9 cellular contexts compared by ENCODE assay signal in the genomic region with DNA sequence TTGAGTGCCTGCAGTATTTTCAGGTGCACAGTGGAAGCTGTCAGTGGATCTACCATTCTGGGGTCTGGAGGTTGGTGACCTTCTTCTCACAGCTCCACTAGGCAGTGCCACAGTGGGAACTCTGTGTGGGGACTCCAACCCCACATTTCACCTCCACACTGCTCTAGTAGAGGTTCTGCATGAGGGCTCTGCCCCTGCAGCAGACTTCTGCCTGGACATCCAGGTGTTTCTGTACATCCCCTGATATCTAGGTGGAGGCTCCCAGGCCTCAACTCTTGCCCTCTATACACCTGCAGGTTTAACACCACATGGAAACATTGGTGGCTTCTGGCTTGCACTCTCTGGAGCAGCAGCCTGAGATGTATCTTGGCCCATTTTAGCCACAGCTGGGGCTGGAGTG. TPM values are rescaled to one million over a fixed set of nuclear protein-coding genes. Genes with fewer than 3 reads are reported as not detected.
"Had no signal": no experiment of that assay in that cellular context is flagged by ENCODE, and none has a peak within 500 bp of the region (broad histone marks: within the 10 kb centered on the region; RNA-seq: fewer than 3 reads in every experiment).

No MANE protein-coding gene starts in this region.

- H3K9ac ChIP-seq: KMS-11 had no signal

- H3K4me2 ChIP-seq: KMS-11 had no signal

- H3K27ac ChIP-seq: HL-60, KMS-11 had no signal

- ATAC-seq: HepG2 had no signal

- DNase-seq: IMR-90, KBM-7, KG1 had no signal

- FAIRE-seq: HepG2, HTR-8/SVneo had no signal

RNA-seq across cellular contexts. Expression of a gene that starts 33.3 kb away (rescaled TPM):
- total RNA-seq: HT-29, IMR-90 had no signal
- polyA plus RNA-seq: IgD-negative memory B cell had no signal
